In genomic region chr6:26156850-26157149, GRCh38 we compare ENCODE assay signal across 8 cellular contexts.
DNase-seq lines count a peak whose midpoint lies in the region; ATAC-seq, FAIRE-seq and TF ChIP-seq lines count a peak whose summit lies in the region.

No MANE protein-coding gene starts in this region.

- ATAC-seq in activated CD4-positive, alpha-beta T cell treated with anti-CD3 and anti-CD28 coated beads for 36 hours = no peak
- ATAC-seq in GM19467 (IDR thresholded peaks at IDR 0.05; ENCODE audit: unreplicated experiment) = no peak

- H3K4me1 ChIP-seq in left ventricle myocardium inferior = peaks cover 42% of the 10 kb centered on the region
- H3K4me1 ChIP-seq in small intestine (ENCODE audit: control insufficient read depth in 2 of 2, insufficient read depth in 1 of 2, low read depth in 1 of 2, low read length in 1 of 2) = peaks cover 0 to 2% of the 10 kb centered on the region in 2 donors

- peaks cover 19% of the 10 kb centered on the region for H3K36me3 Mint-ChIP-seq in activated CD4-positive, alpha-beta T cell treated with anti-CD3 and anti-CD28 coated beads for 36 hours (ENCODE audit: low read depth)

- no peak for FAIRE-seq in small intestine (lab: Jason Lieb, UNC)

- H3K27me3 ChIP-seq in left ventricle myocardium inferior (ENCODE audit: low read depth) (no peaks in the 10 kb centered on the region), small intestine (ENCODE audit: control insufficient read depth in 2 of 2, insufficient read depth in 2 of 2, low read length in 2 of 2) (no peaks in the 10 kb centered on the region)

- POLR2A ChIA-PET in activated CD4-positive, alpha-beta T cell treated with anti-CD3 and anti-CD28 coated beads for 36 hours (lab: Charles Lee) = interaction anchor here (0.6 to 6.6 kb wide), 30 partner anchors 14 to 1710 kb away, joined by 3 to 542 read pairs (median 18); a partner anchor contains a TSS

- peak overlapping the region; percentile 97 for H3K27ac Mint-ChIP-seq in activated CD4-positive, alpha-beta T cell treated with anti-CD3 and anti-CD28 coated beads for 36 hours

- H3K9me3 ChIP-seq in left ventricle myocardium inferior (replicated peaks) (no peaks in the 10 kb centered on the region), small intestine (ENCODE audit: control insufficient read depth, low read depth) (no peaks in the 10 kb centered on the region)

- no peaks in the 10 kb centered on the region for H3K36me3 ChIP-seq in left ventricle myocardium inferior
- H3K36me3 ChIP-seq in small intestine (ENCODE audit: control insufficient read depth in 2 of 2, insufficient read depth in 2 of 2, low read length in 2 of 2) = no peaks in the 10 kb centered on the region

- CTCF ChIA-PET in activated CD4-positive, alpha-beta T cell treated with anti-CD3 and anti-CD28 coated beads for 36 hours (lab: Charles Lee) = interaction anchor here (0.5 to 2.8 kb wide), 4 partner anchors 26 to 74 kb away, joined by 3 to 22 read pairs (median 9); a partner anchor contains a TSS

- peaks cover 33% of the 10 kb centered on the region for H3K4me1 Mint-ChIP-seq in activated CD4-positive, alpha-beta T cell treated with anti-CD3 and anti-CD28 coated beads for 36 hours

- H3K4me3 Mint-ChIP-seq in activated CD4-positive, alpha-beta T cell treated with anti-CD3 and anti-CD28 coated beads for 36 hours = peak overlapping the region; percentile 86

- H3K9me3 Mint-ChIP-seq in activated CD4-positive, alpha-beta T cell treated with anti-CD3 and anti-CD28 coated beads for 36 hours (ENCODE audit: low read depth) = no peaks in the 10 kb centered on the region

- H3K27me3 Mint-ChIP-seq in activated CD4-positive, alpha-beta T cell treated with anti-CD3 and anti-CD28 coated beads for 36 hours = no peaks in the 10 kb centered on the region

- H3K4me3 ChIP-seq in left ventricle myocardium inferior (peak overlapping the region; percentile 93), small intestine (ENCODE audit: low read depth in 1 of 2, low read length in 2 of 2) (peak overlapping the region; percentile 67 to 92)

- WGBS in small intestine, 3 donors = 0% methylated on average over 11 of the region's 11 CpGs

- intact Hi-C loops in activated CD4-positive, alpha-beta T cell treated with anti-CD3 and anti-CD28 coated beads for 36 hours (cut with DNase I, micrococcal nuclease) = loop anchor here (1.0 to 5.0 kb wide), 17 partner anchors 32 to 1736 kb away; a partner anchor contains a TSS
- intact Hi-C loops in left ventricle myocardium inferior (cut with micrococcal nuclease) = loop anchor here (1.0 kb wide), 1 partner anchor 30 kb away; no protein-coding TSS in a partner anchor

- DNase-seq in activated CD4-positive, alpha-beta T cell treated with anti-CD3 and anti-CD28 coated beads for 36 hours = no peak
- DNase-seq in activated CD4-positive, alpha-beta T cell treated with anti-CD3 and anti-CD28 coated beads for 48 hours = no peak
- DNase-seq in activated T-helper 1 cell treated with Interleukin-2 at 50 U/mL for 16 hours (ENCODE audit: low read depth) = peak; percentile 30
- no peak for DNase-seq in left ventricle myocardium inferior
- DNase-seq in small intestine = no peak
- no peak for DNase-seq in ecto neural progenitor cell (ENCODE audit: low spot score)
- no peak for DNase-seq in dermis blood vessel endothelial cell

- H3K27ac ChIP-seq in left ventricle myocardium inferior (replicated peaks) = peak overlapping the region; percentile 97
- H3K27ac ChIP-seq in small intestine (ENCODE audit: low read depth in 1 of 2, low read length in 1 of 2) = peak overlapping the region; percentile 94 to 96

- no peak for TF ChIP-seq CTCF in left ventricle myocardium inferior (IDR thresholded peaks at IDR 0.05; ENCODE audit: borderline replicate concordance)
